1 cellular context compared by ENCODE assay signal in the genomic region with DNA sequence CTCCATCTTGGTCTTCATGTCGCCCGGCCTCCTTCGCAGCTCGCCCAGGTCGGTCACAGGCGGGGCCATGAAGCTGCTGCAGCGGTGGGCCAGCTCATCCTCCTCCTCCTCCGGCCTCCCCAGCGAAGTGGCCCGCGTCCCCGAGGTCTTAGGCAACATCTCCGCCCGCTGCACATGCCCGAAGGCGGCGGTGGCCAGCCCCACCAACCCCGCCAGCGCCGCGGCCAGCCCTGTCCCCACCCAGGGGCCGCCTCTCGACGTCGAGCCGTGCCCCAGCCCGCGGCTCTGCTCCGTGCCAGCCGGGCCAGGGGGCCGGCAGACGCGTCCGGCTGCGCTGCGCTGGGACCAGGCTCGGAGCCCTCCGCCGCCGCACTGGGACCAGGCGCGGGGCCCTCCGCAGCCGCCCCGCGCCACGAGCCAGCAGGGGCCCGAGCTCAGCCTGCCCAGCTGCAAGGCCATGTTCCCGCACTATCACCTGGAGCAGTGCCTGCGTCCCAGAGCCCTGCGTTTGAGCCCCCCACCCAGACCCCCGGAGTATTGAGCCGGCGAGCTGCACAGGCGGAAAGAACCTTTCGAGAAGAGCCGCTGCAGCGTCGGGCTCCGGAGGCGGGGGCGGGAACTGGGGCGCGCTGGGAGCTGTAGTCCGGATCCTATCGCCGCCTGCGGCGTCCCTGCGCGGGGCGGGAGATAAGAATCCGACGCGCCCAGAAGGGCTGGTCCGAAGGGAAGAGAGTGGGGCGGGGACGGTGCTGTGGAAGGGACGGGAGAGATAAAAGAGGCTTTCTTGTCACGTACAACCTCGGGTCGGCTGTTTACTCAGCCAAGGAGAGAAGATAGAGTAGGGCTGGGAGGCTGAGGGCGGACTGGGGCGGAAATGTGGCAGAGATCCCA.
TF ChIP-seq lines count a peak whose summit lies in the region.

TSS of gene CPOX (minus strand) at position 566 of the 891 bp plus-strand sequence. CDS start at position 459, 107 bp downstream.

TF ChIP-seq in Ishikawa, 13 proteins besides CTCF, POLR2A, EP300 and RAD21 (continued from another document):
- TF ChIP-seq ZBTB7A (IDR thresholded peaks at IDR 0.05; ENCODE audit: low read depth) (peak; percentile 72), MAX (IDR thresholded peaks at IDR 0.05) (peak; percentile 37), CEBPB (IDR thresholded peaks at IDR 0.05) (no peak), FOXM1 (IDR thresholded peaks at IDR 0.05; ENCODE audit: borderline replicate concordance, low read depth) (no peak), TEAD4 (IDR thresholded peaks at IDR 0.05) (no peak)
